Comparison of ENCODE assay signal across 26 cellular contexts in genomic region chr2:187329586-187329985, GRCh38.
"Had no signal": no experiment of that assay in that cellular context is flagged by ENCODE, and none has a peak within 500 bp of the region (broad histone marks: within the 10 kb centered on the region; RNA-seq: fewer than 3 reads in every experiment).

No MANE protein-coding gene starts in this region.

- ATAC-seq: activated CD8-positive, alpha-beta memory T cell treated with anti-CD3 and anti-CD28 coated beads, Interleukin-2, amount 10 ng/mL, durations not matched to agents 7 days and 5 days; activated T-helper 17 cell treated with anti-CD3 and anti-CD28 coated beads, Interleukin-2, amount 50 U/mL, for 72 hours; T-cell had no signal

- H3K4me1 ChIP-seq: adrenal gland had no signal

- H3K36me3 ChIP-seq: adrenal gland had no signal

- H3K9me3 ChIP-seq: adrenal gland had no signal

- FAIRE-seq: TTC549 had no signal

- H3K27me3 ChIP-seq: adrenal gland had no signal

- H3K27ac ChIP-seq: adrenal gland, SK-N-MC had no signal

- DNase-seq: activated B cell treated with CpG ODN at 0.5 μM for 24 hours; activated CD4-positive, alpha-beta T cell treated with anti-CD3 and anti-CD28 coated beads for 1 hour; activated CD4-positive, alpha-beta T cell treated with anti-CD3 and anti-CD28 coated beads, Interleukin-2, amount 10 ng/mL, durations not matched to agents 24 days and 14 days; activated CD4-positive, alpha-beta T cell treated with anti-CD3 and anti-CD28 coated beads, Interleukin-2, amount 50 U/mL, for 48 hours; activated CD8-positive, alpha-beta memory T cell treated with anti-CD3 and anti-CD28 coated beads, Interleukin-2, amount 10 ng/mL, durations not matched to agents 7 days and 5 days; activated gamma-delta T cell; activated naive CD4-positive, alpha-beta T cell treated with anti-CD3 and anti-CD28 coated beads for 36 hours; activated T-cell treated with anti-CD3 and anti-CD28 coated beads, Interleukin-2, amount 50 U/mL, for 24 hours; adrenal gland; anterior cingulate cortex; caudate nucleus; Kasumi-1; KBM-7; NCI-H1048; NCI-H1930; NCI-H2171; NCI-H2227 treated with DMSO at 0.1 percent for 48 hours; NCI-H446 treated with DMSO at 0.1 percent for 48 hours; NCI-H524 treated with DMSO at 0.1 percent for 48 hours; NCI-H82; T-cell; T-helper 2 cell; T1000 had no signal

- H3K4me3 ChIP-seq: adrenal gland, SK-N-MC had no signal
